14 cellular contexts compared by ENCODE assay signal in genomic region chr5:79456890-79457583, GRCh38. TPM values are rescaled to one million over a fixed set of nuclear protein-coding genes. Genes with fewer than 3 reads are reported as not detected.
DNase-seq lines count a peak whose midpoint lies in the region; ATAC-seq and TF ChIP-seq lines count a peak whose summit lies in the region.
"Had no signal": no experiment of that assay in that cellular context is flagged by ENCODE, and none has a peak within 500 bp of the region (broad histone marks: within the 10 kb centered on the region; RNA-seq: fewer than 3 reads in every experiment).

No MANE protein-coding gene starts in this region.

- no peaks in the 10 kb centered on the region for H3K36me3 ChIP-seq in testis (ENCODE audit: low read depth, missing control alignments)
- H3K36me3 ChIP-seq: esophagus muscularis mucosa had no signal

- DNase-seq in GM10248 (ENCODE audit: extremely low spot score) (peak; percentile 9), GM19238 (ENCODE audit: insufficient read length, low spot score) (peak; percentile 4), glomerular visceral epithelial cell (ENCODE audit: extremely low spot score) (no peak), testis (no peak), SKM-1 treated with dmso at 0.1 percent for 144 hours (lab: John Stamatoyannopoulos, UW; ENCODE audit: unreplicated experiment) (no peak)
- no peak for DNase-seq in activated CD8-positive, alpha-beta memory T cell treated with anti-CD3 and anti-CD28 coated beads, Interleukin-2, amount 50 U/mL, for 4 hours
- DNase-seq: AML-193, EL, NCI-H1092, SHP77 treated with DMSO at 0.1 percent for 48 hours had no signal

- no peak for TF ChIP-seq POLR2A in testis (IDR thresholded peaks at IDR 0.05)

- H3K9me3 ChIP-seq in testis = no peaks in the 10 kb centered on the region
- H3K9me3 ChIP-seq: esophagus muscularis mucosa had no signal

- WGBS in testis, 2 donors = 74 to 87% methylated on average over 2 of the region's 2 CpGs

- ATAC-seq in HG02642 (IDR thresholded peaks at IDR 0.05; ENCODE audit: poor library complexity, unreplicated experiment) (peak; percentile 84), HG03521 (IDR thresholded peaks at IDR 0.05; ENCODE audit: unreplicated experiment) (peak; percentile 69)
- ATAC-seq: WTC11 had no signal

- intact Hi-C loops in testis (cut with DNase I; ENCODE audit: low total_unique reads) = no loop called here

- H3K27ac ChIP-seq in testis = no peak overlapping the region
- H3K27ac ChIP-seq: esophagus muscularis mucosa had no signal

- no peaks in the 10 kb centered on the region for H3K27me3 ChIP-seq in testis
- H3K27me3 ChIP-seq: esophagus muscularis mucosa had no signal

- H3K4me1 ChIP-seq in testis = no peaks in the 10 kb centered on the region
- H3K4me1 ChIP-seq: esophagus muscularis mucosa had no signal

- no peak for TF ChIP-seq CTCF in GM10248 (IDR thresholded peaks at IDR 0.05; ENCODE audit: control extremely low read depth, extremely low read depth, low read depth, missing control alignments)
- no peak for TF ChIP-seq CTCF in testis (IDR thresholded peaks at IDR 0.05)

- CTCF ChIA-PET in GM10248 (lab: Yijun Ruan, JAX) = interaction anchor here (2.9 to 3.3 kb wide), 2 partner anchors 8 to 323 kb away, joined by 13 to 14 read pairs; no protein-coding TSS in a partner anchor

- POLR2A ChIA-PET in GM10248 (lab: Yijun Ruan, JAX) = no interaction called here

- H3K4me3 ChIP-seq in testis = no peak overlapping the region
- H3K4me3 ChIP-seq: esophagus muscularis mucosa had no signal

RNA-seq across cellular contexts. Expression of gene HOMER1, which starts 56.9 kb away (rescaled TPM):
- total RNA-seq in testis = 10 to 100 TPM; 20.4 to 23.0 TPM
- 5.7 TPM for polyA plus RNA-seq in testis (ENCODE audit: insufficient read depth, low read depth, low replicate concordance)

Comparison
In these comparisons a context has a peak if more than half of its experiments do, and no peak if none do; other contexts are left out.
1. DNase-seq: peak in GM10248 (single experiment) and GM19238 (single experiment); none in glomerular visceral epithelial cell (single experiment), activated CD8-positive, alpha-beta memory T cell treated with anti-CD3 and anti-CD28 coated beads, Interleukin-2, amount 50 U/mL, for 4 hours (single experiment), testis (single experiment) and SKM-1 treated with dmso at 0.1 percent for 144 hours (single experiment).